Comparison of ENCODE assay signal across 8 cellular contexts in the genomic region with DNA sequence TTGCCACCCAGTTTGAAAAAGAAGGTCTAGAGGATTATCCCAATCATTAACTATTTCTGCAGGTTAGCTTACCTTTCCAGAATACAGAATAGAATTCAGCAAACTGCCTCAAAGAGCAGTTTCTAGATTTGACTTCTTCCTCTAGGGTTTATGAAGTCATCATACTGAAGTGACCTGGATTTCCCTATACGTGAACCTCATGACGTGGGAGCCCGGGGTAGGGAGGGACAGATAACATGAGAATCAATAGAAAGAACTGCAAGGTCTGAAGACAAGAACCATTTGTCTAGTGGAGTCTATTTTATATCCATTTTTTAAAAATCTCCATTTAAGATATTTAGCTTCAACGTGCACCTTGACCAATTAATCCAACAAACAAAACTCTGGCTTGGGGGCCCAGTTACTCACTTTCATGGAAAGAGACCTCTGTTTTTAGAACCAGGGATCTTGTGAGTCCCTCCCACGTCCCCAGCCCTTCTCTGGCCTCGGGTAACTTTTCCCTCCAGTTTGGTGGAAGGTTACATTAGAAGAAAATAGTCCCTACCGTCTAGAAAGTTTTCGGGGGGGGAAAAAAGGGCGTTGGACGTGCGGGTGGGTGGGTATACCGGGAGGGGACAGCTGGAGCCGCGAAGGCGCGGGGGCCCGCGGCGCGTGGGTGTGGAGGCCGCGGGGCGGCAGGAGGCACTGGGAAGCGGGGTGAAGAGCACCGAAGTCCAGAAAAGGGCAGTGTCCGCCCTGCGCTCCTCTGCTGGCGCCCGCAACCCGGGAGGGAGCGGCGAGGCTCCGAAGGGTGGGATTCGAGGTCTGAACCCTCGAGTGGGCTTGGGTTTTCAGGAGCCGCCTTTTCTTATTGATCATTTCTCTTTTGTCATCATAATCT. TPM values are rescaled to one million over a fixed set of nuclear protein-coding genes. Genes with fewer than 3 reads are reported as not detected.
DNase-seq lines count a peak whose midpoint lies in the region; ATAC-seq and TF ChIP-seq lines count a peak whose summit lies in the region.

No MANE protein-coding gene starts in this region.

- H3K9ac ChIP-seq in skeletal muscle tissue (ENCODE audit: low read depth in 1 of 3, low read length in 3 of 3): peak overlapping the region; percentile 64 to 72 (median 67)

- H3K27me3 ChIP-seq in skeletal muscle tissue (ENCODE audit: control insufficient read depth in 3 of 3, insufficient read depth in 3 of 3, low read length in 3 of 3): no peaks in the 10 kb centered on the region

- TF ChIP-seq CTCF in GM20000 (IDR thresholded peaks at IDR 0.05; ENCODE audit: extremely low read depth, missing control alignments): no peak

- peak overlapping the region; percentile 69 to 77 (median 76) for H3K4me3 ChIP-seq in skeletal muscle tissue (ENCODE audit: low read length in 3 of 3)

- H3K9me3 ChIP-seq in skeletal muscle tissue (ENCODE audit: control insufficient read depth in 3 of 3, low read length in 3 of 3): no peaks in the 10 kb centered on the region

- H3K36me3 ChIP-seq in skeletal muscle tissue (ENCODE audit: control insufficient read depth in 3 of 3, insufficient read depth in 3 of 3, low read length in 3 of 3): no peaks in the 10 kb centered on the region

- H3K27ac ChIP-seq in skeletal muscle tissue (ENCODE audit: low read depth, low read length): peak overlapping the region; percentile 44

- no peak for ATAC-seq in HG02840 (IDR thresholded peaks at IDR 0.05; ENCODE audit: low FRiP score, unreplicated experiment)

- no peaks in the 10 kb centered on the region for H3K4me1 ChIP-seq in skeletal muscle tissue (ENCODE audit: control insufficient read depth in 3 of 3, insufficient read depth in 3 of 3, low read length in 3 of 3)

- DNase-seq in GM20000 (ENCODE audit: low spot score) (peak; percentile 68), SK-N-DZ (ENCODE audit: low spot score) (peak; percentile 54), cerebellar cortex (ENCODE audit: low spot score) (peak; percentile 22), iris pigment epithelial cell (ENCODE audit: low read depth) (peak; percentile 55), NCI-H2107 treated with DMSO at 0.1 percent for 48 hours (lab: John Stamatoyannopoulos, UW; ENCODE audit: unreplicated experiment) (no peak), NCI-H446 (lab: John Stamatoyannopoulos, UW) (no peak)

RNA-seq across cellular contexts. Expression of gene POGZ, which starts 13.8 kb away (rescaled TPM):
- 30.7 and 35.4 TPM in 2 replicates for polyA plus RNA-seq in SK-N-DZ (2014; cell fraction: cytosol; rRNA removed)
- 65.6 and 111 TPM in 2 replicates for polyA plus RNA-seq in SK-N-DZ (2014; cell fraction: nucleus; rRNA removed)
- 25.1 TPM for total RNA-seq in skeletal muscle tissue

RNA-seq across cellular contexts. Expression of gene CGN, which starts 38.1 kb away (rescaled TPM):
- polyA plus RNA-seq in SK-N-DZ (2014; cell fraction: cytosol; rRNA removed): 3.0 and 3.2 TPM in 2 replicates
- polyA plus RNA-seq in SK-N-DZ (2014; cell fraction: nucleus; rRNA removed): 13.3 and 26.7 TPM in 2 replicates
- 0.52 TPM for total RNA-seq in skeletal muscle tissue

Comparison
In these comparisons a context has a peak if more than half of its experiments do, and no peak if none do; other contexts are left out.
1. DNase-seq: peak in GM20000 (single experiment), SK-N-DZ (single experiment), cerebellar cortex (single experiment) and iris pigment epithelial cell (single experiment); none in NCI-H2107 treated with DMSO at 0.1 percent for 48 hours (single experiment) and NCI-H446 (0 of 2).